ENCODE assay signal across 28 cellular contexts in the genomic region with DNA sequence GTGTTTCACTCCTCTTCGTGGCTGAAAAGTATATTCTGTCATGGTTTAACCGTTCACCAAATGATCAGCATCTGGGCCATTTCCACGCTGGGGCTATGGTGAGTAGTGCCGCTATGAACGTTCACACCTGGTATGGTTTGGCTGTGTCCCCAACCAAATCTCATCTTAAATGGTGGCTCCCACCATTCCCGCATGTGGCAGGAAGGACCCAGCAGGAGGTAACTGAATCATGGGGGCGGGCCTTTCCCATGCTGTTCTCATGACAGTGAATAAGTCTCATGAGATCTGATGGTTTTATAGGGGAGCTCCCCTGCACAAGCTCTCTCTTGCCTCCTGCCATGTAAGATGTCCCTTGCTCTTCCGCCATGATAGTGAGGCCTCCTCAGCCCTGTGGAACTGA.
"Had no signal": no experiment of that assay in that cellular context is flagged by ENCODE, and none has a peak within 500 bp of the region (broad histone marks: within the 10 kb centered on the region; RNA-seq: fewer than 3 reads in every experiment).

No MANE protein-coding gene starts in this region.

- H3K36me3 Mint-ChIP-seq: activated CD4-positive, alpha-beta memory T cell treated with anti-CD3 and anti-CD28 coated beads for 36 hours; activated naive CD8-positive, alpha-beta T cell treated with anti-CD3 and anti-CD28 coated beads for 36 hours; natural killer cell treated with Interleukin-12 subunit alpha and Interleukin-12 subunit beta and Interleukin-15 and Interleukin-18, amount 100 ng/mL, for 72 hours had no signal

- H3K27ac ChIP-seq: adrenal gland, epithelial cell of prostate, esophagus squamous epithelium, left ventricle myocardium inferior, spleen, tibial nerve had no signal

- H3K4me3 Mint-ChIP-seq: activated CD4-positive, alpha-beta memory T cell treated with anti-CD3 and anti-CD28 coated beads for 36 hours; activated CD4-positive, alpha-beta T cell treated with anti-CD3 and anti-CD28 coated beads, Interleukin-2, amount 10 ng/mL, durations not matched to agents 24 days and 14 days; activated naive CD4-positive, alpha-beta T cell treated with anti-CD3 and anti-CD28 coated beads for 36 hours; activated naive CD8-positive, alpha-beta T cell treated with anti-CD3 and anti-CD28 coated beads for 36 hours; activated T-helper 1 cell treated with anti-CD3 and anti-CD28 coated beads, Interleukin-12 subunit alpha, Interleukin-12 subunit beta, Interleukin-2, Interleukin-4 antibody, amounts not matched to agents 30 ng/mL and 10 ng/mL and 1 ng/mL, durations not matched to agents 14 hours and 24 hours and 36 hours; natural killer cell treated with Interleukin-12 subunit alpha and Interleukin-12 subunit beta and Interleukin-15 and Interleukin-18, amount 100 ng/mL, for 72 hours had no signal

- H3K4me3 ChIP-seq: adrenal gland, esophagus squamous epithelium, left ventricle myocardium inferior, lung, mucosa of descending colon, spleen, tibial nerve had no signal

- H3K4me1 ChIP-seq: left ventricle myocardium inferior had no signal

- ATAC-seq: mucosa of descending colon; natural killer cell treated with Interleukin-12 subunit alpha and Interleukin-12 subunit beta and Interleukin-15 and Interleukin-18, amount 100 ng/mL, for 72 hours; right cardiac atrium had no signal

- H3K9me3 ChIP-seq: adrenal gland, esophagus squamous epithelium, left ventricle myocardium inferior, mucosa of descending colon, spleen, tibial nerve had no signal

- FAIRE-seq: colon, endometrium, frontal cortex, TTC549 had no signal

- H3K27ac Mint-ChIP-seq: activated CD4-positive, alpha-beta memory T cell treated with anti-CD3 and anti-CD28 coated beads for 36 hours; activated CD4-positive, alpha-beta T cell treated with anti-CD3 and anti-CD28 coated beads, Interleukin-2, amount 10 ng/mL, durations not matched to agents 24 days and 14 days; activated naive CD4-positive, alpha-beta T cell treated with anti-CD3 and anti-CD28 coated beads for 36 hours; activated naive CD8-positive, alpha-beta T cell treated with anti-CD3 and anti-CD28 coated beads for 36 hours; activated T-helper 1 cell treated with anti-CD3 and anti-CD28 coated beads, Interleukin-12 subunit alpha, Interleukin-12 subunit beta, Interleukin-2, Interleukin-4 antibody, amounts not matched to agents 30 ng/mL and 10 ng/mL and 1 ng/mL, durations not matched to agents 14 hours and 24 hours and 36 hours; natural killer cell treated with Interleukin-12 subunit alpha and Interleukin-12 subunit beta and Interleukin-15 and Interleukin-18, amount 100 ng/mL, for 72 hours had no signal

- DNase-seq: activated CD4-positive, alpha-beta memory T cell treated with anti-CD3 and anti-CD28 coated beads for 36 hours; activated CD4-positive, alpha-beta T cell treated with anti-CD3 and anti-CD28 coated beads, Interleukin-2, amount 10 ng/mL, durations not matched to agents 24 days and 14 days; activated CD4-positive, CD25-positive, alpha-beta regulatory T cell treated with anti-CD3 and anti-CD28 coated beads, Interleukin-2, amount 50 U/mL, for 72 hours; activated CD8-positive, alpha-beta memory T cell treated with anti-CD3 and anti-CD28 coated beads, Interleukin-2, amount 50 U/mL, for 4 hours; activated effector memory CD4-positive, alpha-beta T cell treated with anti-CD3 and anti-CD28 coated beads, Interleukin-2, amount 50 U/mL, for 16 hours; activated naive CD4-positive, alpha-beta T cell treated with anti-CD3 and anti-CD28 coated beads for 36 hours; activated naive CD8-positive, alpha-beta T cell treated with anti-CD3 and anti-CD28 coated beads for 36 hours; activated T-cell treated with anti-CD3 and anti-CD28 coated beads, Interleukin-2, amount 50 U/mL, for 1 hour; adrenal gland; aorta; central memory CD4-positive, alpha-beta T cell; effector CD8-positive, alpha-beta T cell; esophagus squamous epithelium; left ventricle myocardium inferior; mesendoderm; spleen; stimulated activated naive CD4-positive, alpha-beta T cell treated with Interleukin-2 at 50 U/mL for 16 hours had no signal

- H3K36me3 ChIP-seq: adrenal gland, esophagus squamous epithelium, left ventricle myocardium inferior, spleen, tibial nerve had no signal

- H3K9me3 Mint-ChIP-seq: activated naive CD4-positive, alpha-beta T cell treated with anti-CD3 and anti-CD28 coated beads for 36 hours; activated naive CD8-positive, alpha-beta T cell treated with anti-CD3 and anti-CD28 coated beads for 36 hours had no signal

- H3K27me3 ChIP-seq: adrenal gland, tibial nerve had no signal
